20 cellular contexts compared by ENCODE assay signal in genomic region chr19:944171-944567, GRCh38. TPM values are rescaled to one million over a fixed set of nuclear protein-coding genes. Genes with fewer than 3 reads are reported as not detected.
DNase-seq lines count a peak whose midpoint lies in the region; ATAC-seq and TF ChIP-seq lines count a peak whose summit lies in the region.
"Had no signal": no experiment of that assay in that cellular context is flagged by ENCODE, and none has a peak within 500 bp of the region (broad histone marks: within the 10 kb centered on the region; RNA-seq: fewer than 3 reads in every experiment).

No MANE protein-coding gene starts in this region.

- H3K36me3 Mint-ChIP-seq in dendritic cell treated with granulocyte-macrophage colony-stimulating factor and Interleukin-4, amounts not matched to agents 40 ng/mL and 50 ng/mL, for 4 days (ENCODE audit: low read depth), result peaks cover 85% of the 10 kb centered on the region
- H3K36me3 Mint-ChIP-seq in nephron (ENCODE audit: low read depth), result peaks cover 39% of the 10 kb centered on the region
- H3K36me3 Mint-ChIP-seq: CD8-positive, alpha-beta memory T cell had no signal

- peaks cover 20% of the 10 kb centered on the region for H3K4me1 ChIP-seq in BE2C
- peaks cover 0 to 35% (median 4%) of the 10 kb centered on the region in 9 donors for H3K4me1 ChIP-seq in heart right ventricle

- peaks cover 91% of the 10 kb centered on the region for H3K4me1 Mint-ChIP-seq in dendritic cell treated with granulocyte-macrophage colony-stimulating factor and Interleukin-4, amounts not matched to agents 40 ng/mL and 50 ng/mL, for 4 days (ENCODE audit: low read depth)
- H3K4me1 Mint-ChIP-seq in nephron, result peaks cover 26% of the 10 kb centered on the region

- H3K36me3 ChIP-seq in BE2C (peaks cover 12% of the 10 kb centered on the region), heart right ventricle (peaks cover 0 to 25% (median 0%) of the 10 kb centered on the region in 9 donors)
- H3K36me3 ChIP-seq: gastrocnemius medialis, prostate gland, tibial nerve had no signal

- H3K9me3 Mint-ChIP-seq in dendritic cell treated with granulocyte-macrophage colony-stimulating factor and Interleukin-4, amounts not matched to agents 40 ng/mL and 50 ng/mL, for 4 days, result no peaks in the 10 kb centered on the region
- H3K9me3 Mint-ChIP-seq in nephron, result no peaks in the 10 kb centered on the region
- H3K9me3 Mint-ChIP-seq: activated naive CD8-positive, alpha-beta T cell treated with anti-CD3 and anti-CD28 coated beads, Interleukin-2, amount 10 ng/mL, durations not matched to agents 7 days and 5 days; CD8-positive, alpha-beta memory T cell had no signal

- no peak overlapping the region for H3K27ac ChIP-seq in heart right ventricle
- H3K27ac ChIP-seq: gastrocnemius medialis, prostate gland, tibial nerve had no signal

- H3K27me3 ChIP-seq in BE2C (no peaks in the 10 kb centered on the region), heart right ventricle (no peaks in the 10 kb centered on the region)
- H3K27me3 ChIP-seq: gastrocnemius medialis, tibial nerve had no signal

- no peaks in the 10 kb centered on the region for H3K27me3 Mint-ChIP-seq in dendritic cell treated with granulocyte-macrophage colony-stimulating factor and Interleukin-4, amounts not matched to agents 40 ng/mL and 50 ng/mL, for 4 days
- no peaks in the 10 kb centered on the region for H3K27me3 Mint-ChIP-seq in nephron (ENCODE audit: low read depth)

- peak overlapping the region; percentile 37 for H3K27ac Mint-ChIP-seq in dendritic cell treated with granulocyte-macrophage colony-stimulating factor and Interleukin-4, amounts not matched to agents 40 ng/mL and 50 ng/mL, for 4 days
- peak overlapping the region; percentile 85 to 96 (median 96) for H3K27ac Mint-ChIP-seq in nephron
- H3K27ac Mint-ChIP-seq: activated naive CD8-positive, alpha-beta T cell treated with anti-CD3 and anti-CD28 coated beads, Interleukin-2, amount 10 ng/mL, durations not matched to agents 7 days and 5 days; CD8-positive, alpha-beta memory T cell had no signal

- H3K4me3 Mint-ChIP-seq in dendritic cell treated with granulocyte-macrophage colony-stimulating factor and Interleukin-4, amounts not matched to agents 40 ng/mL and 50 ng/mL, for 4 days, result no peak overlapping the region
- peak overlapping the region; percentile 14 to 40 (median 30) for H3K4me3 Mint-ChIP-seq in nephron
- H3K4me3 Mint-ChIP-seq: activated naive CD8-positive, alpha-beta T cell treated with anti-CD3 and anti-CD28 coated beads, Interleukin-2, amount 10 ng/mL, durations not matched to agents 7 days and 5 days had no signal

- H3K9me3 ChIP-seq in BE2C, result no peaks in the 10 kb centered on the region
- peaks cover 0 to 4% (median 0%) of the 10 kb centered on the region in 11 donors for H3K9me3 ChIP-seq in heart right ventricle
- H3K9me3 ChIP-seq: gastrocnemius medialis, prostate gland, tibial nerve had no signal

- peak overlapping the region; percentile 49 for H3K4me3 ChIP-seq in BE2C (ENCODE audit: low read depth, low read length)
- no peak overlapping the region for H3K4me3 ChIP-seq in heart right ventricle
- H3K4me3 ChIP-seq: gastrocnemius medialis, prostate gland, tibial nerve had no signal

- peak; percentile 93 for DNase-seq in BE2C
- peak; percentile 46 for DNase-seq in NCI-H2227 (lab: John Stamatoyannopoulos, UW; ENCODE audit: unreplicated experiment)
- DNase-seq in NCI-H526 treated with DMSO at 0.1 percent for 48 hours (lab: John Stamatoyannopoulos, UW), result no peak
- DNase-seq in heart right ventricle, result no peak
- DNase-seq: activated CD4-positive, alpha-beta T cell treated with anti-CD3 and anti-CD28 coated beads for 48 hours; activated naive CD8-positive, alpha-beta T cell treated with anti-CD3 and anti-CD28 coated beads, Interleukin-2, amount 10 ng/mL, durations not matched to agents 7 days and 5 days; activated T-cell treated with anti-CD3 and anti-CD28 coated beads, Interleukin-2, amount 50 U/mL, for 1 hour; caudate nucleus; gastrocnemius medialis; NCI-H510A treated with DMSO at 0.1 percent for 48 hours; PC-3 had no signal

- TF ChIP-seq CTCF in BE2C (IDR thresholded peaks at IDR 0.05; ENCODE audit: low read depth, low read length), result no peak
- TF ChIP-seq CTCF in nephron (IDR thresholded peaks at IDR 0.05; ENCODE audit: unreplicated experiment in 3 of 3), result no peak
- TF ChIP-seq CTCF in heart right ventricle (IDR thresholded peaks at IDR 0.05), result no peak

- 63 to 64% methylated on average over 27 of the region's 27 CpGs for WGBS in heart right ventricle, 2 donors

- ATAC-seq in HG03571 (IDR thresholded peaks at IDR 0.05; ENCODE audit: unreplicated experiment) (no peak), HG03097 (IDR thresholded peaks at IDR 0.05; ENCODE audit: low FRiP score, unreplicated experiment) (no peak), heart right ventricle (no peak)
- ATAC-seq: gastrocnemius medialis, PC-3 had no signal

- intact Hi-C loops in dendritic cell treated with granulocyte-macrophage colony-stimulating factor and Interleukin-4, amounts not matched to agents 40 ng/mL and 50 ng/mL, for 4 days (cut with micrococcal nuclease), result no loop called here
- intact Hi-C loops in heart right ventricle (cut with DNase I), result no loop called here

RNA-seq across cellular contexts. Expression of gene ARID3A, which starts 18.3 kb away (rescaled TPM):
- polyA plus RNA-seq in BE2C (2012; ENCODE audit: insufficient read depth, insufficient read length, low read depth), result 23.2 TPM
- total RNA-seq in heart right ventricle, result 10 to 100 TPM in 1 of 10 donors, 1 to 10 TPM in 9; 3.0 to 11.7 (median 5.3) TPM
- 1 to 10 TPM; 3.7 to 4.2 TPM for polyA plus RNA-seq in heart right ventricle

RNA-seq across cellular contexts. Expression of gene KISS1R, which starts 27.0 kb away (rescaled TPM):
- not detected for polyA plus RNA-seq in BE2C (2012; ENCODE audit: insufficient read depth, insufficient read length, low read depth)
- not detected for total RNA-seq in heart right ventricle
- not detected for polyA plus RNA-seq in heart right ventricle
- total RNA-seq: gastrocnemius medialis, prostate gland, tibial nerve had no signal

RNA-seq across cellular contexts. Expression of gene R3HDM4, which starts 31.1 kb away (rescaled TPM):
- 74.8 TPM for polyA plus RNA-seq in BE2C (2012; ENCODE audit: insufficient read depth, insufficient read length, low read depth)
- 10 to 100 TPM; 16.3 to 30.6 (median 19.9) TPM for total RNA-seq in heart right ventricle
- polyA plus RNA-seq in heart right ventricle, result 10 to 100 TPM; 34.5 to 49.8 TPM

RNA-seq across cellular contexts. Expression of gene WDR18, which starts 40.0 kb away (rescaled TPM):
- 247 TPM for polyA plus RNA-seq in BE2C (2012; ENCODE audit: insufficient read depth, insufficient read length, low read depth)
- 10 to 100 TPM; 17.3 to 25.0 (median 20.3) TPM for total RNA-seq in heart right ventricle
- 10 to 100 TPM; 44.0 to 66.4 TPM for polyA plus RNA-seq in heart right ventricle

RNA-seq across cellular contexts. Expression of gene RNU6-9, which starts 50.9 kb away (rescaled TPM):
- polyA plus RNA-seq in BE2C (2012; ENCODE audit: insufficient read depth, insufficient read length, low read depth), result not detected
- total RNA-seq in heart right ventricle, result not detected
- not detected for polyA plus RNA-seq in heart right ventricle
- total RNA-seq: activated naive CD8-positive, alpha-beta T cell treated with anti-CD3 and anti-CD28 coated beads, Interleukin-2, amount 10 ng/mL, durations not matched to agents 7 days and 5 days; CD8-positive, alpha-beta memory T cell; gastrocnemius medialis; mononuclear cell; PC-3; prostate gland; T-helper 1 cell treated with Interleukin-12 subunit alpha and Interleukin-12 subunit beta and Interleukin-4 antibody, amounts not matched to agents 30 ng/mL and 1 ng/mL, for 36 hours; tibial nerve had no signal
- polyA plus RNA-seq: CD8-positive, alpha-beta memory T cell had no signal

Comparison
In these comparisons a context has a peak if more than half of its experiments do, and no peak if none do; other contexts are left out.
1. DNase-seq: peak in BE2C (single experiment) and NCI-H2227 (single experiment); none in NCI-H526 treated with DMSO at 0.1 percent for 48 hours (single experiment) and heart right ventricle (0 of 2).